Comparison of ENCODE assay signal across 8 cellular contexts in the genomic region with DNA sequence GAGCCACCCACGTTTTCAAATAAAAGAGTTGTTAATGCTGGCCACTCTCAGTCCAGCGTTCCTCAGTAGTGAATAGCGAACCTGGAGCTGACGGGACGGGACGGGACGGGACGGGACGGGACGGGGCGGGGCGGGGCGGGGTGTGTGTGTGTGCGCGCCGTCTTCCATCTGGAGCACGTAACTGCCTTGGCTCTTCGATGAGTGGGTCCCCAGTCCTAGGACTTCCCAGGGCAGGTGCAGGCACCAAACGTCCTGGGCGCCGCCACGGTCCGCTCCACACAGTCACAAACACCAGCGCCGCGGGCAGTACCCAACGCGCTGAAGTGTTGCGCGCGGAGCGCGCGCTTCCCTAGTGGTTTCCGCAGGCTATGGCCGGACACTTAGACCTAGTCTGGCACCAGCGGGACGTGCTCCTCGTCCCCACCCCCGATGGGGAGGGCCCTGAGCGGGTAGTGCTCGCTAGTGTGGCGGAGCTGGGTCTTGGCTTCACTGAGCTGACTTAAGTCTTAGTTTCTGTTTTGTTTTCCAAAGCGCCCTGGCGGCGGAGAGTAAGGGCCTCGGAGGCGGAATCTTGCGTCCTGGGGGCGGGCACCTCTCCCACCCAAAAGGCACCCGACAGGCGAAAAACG. TPM values are rescaled to one million over a fixed set of nuclear protein-coding genes. Genes with fewer than 3 reads are reported as not detected.
A peak's percentile ranks its signal among the peaks of the same experiment; 100 is the strongest.
DNase-seq lines count a peak whose midpoint lies in the region; ATAC-seq, FAIRE-seq and TF ChIP-seq lines count a peak whose summit lies in the region.
"Not testable (repeated sequence)": the region's sequence is repeated elsewhere in the genome, so short reads cannot be mapped to it uniquely, and the experiment has no call there.

No MANE protein-coding gene starts in this region.

- not testable (repeated sequence) for H3K27ac ChIP-seq in A549; RWPE2 (ENCODE audit: poor library complexity, severe bottlenecking)

- H3K4me1 ChIP-seq in A549 (peaks cover 26% of the 10 kb centered on the region), RWPE2 (ENCODE audit: insufficient read depth, poor library complexity, severe bottlenecking) (peaks cover 28% of the 10 kb centered on the region)

- not testable (repeated sequence) for FAIRE-seq in A549 (lab: Jason Lieb, UNC)

- TF ChIP-seq RAD21 in A549 (conservative IDR thresholded peaks at IDR 0.05 in 1 of 2, IDR thresholded peaks at IDR 0.05 in 1 of 2), result not testable (repeated sequence)

- not testable (repeated sequence) for H3K4me3 ChIP-seq in A549; RWPE2 (ENCODE audit: severe bottlenecking)

- CTCF ChIA-PET in A549 (lab: Yijun Ruan, JAX), result not testable (repeated sequence)

- H3K36me3 ChIP-seq in RWPE2 (ENCODE audit: low read depth), result not testable (repeated sequence)

- H3K9me3 Mint-ChIP-seq in effector memory CD8-positive, alpha-beta T cell; naive thymus-derived CD8-positive, alpha-beta T cell: not testable (repeated sequence)

- ATAC-seq in A549, result peak; percentile 62
- peak; percentile 33 for ATAC-seq in GM18909 (IDR thresholded peaks at IDR 0.05; ENCODE audit: poor library complexity, unreplicated experiment)
- ATAC-seq in GM21423 (IDR thresholded peaks at IDR 0.05; ENCODE audit: unreplicated experiment), result peak; percentile 38
- ATAC-seq in HG02763 (IDR thresholded peaks at IDR 0.05; ENCODE audit: unreplicated experiment), result peak; percentile 34
- ATAC-seq in HG03139 (IDR thresholded peaks at IDR 0.05; ENCODE audit: unreplicated experiment), result peak; percentile 30
- peak; percentile 46 for ATAC-seq in RWPE2 (ENCODE audit: low read depth)
- ATAC-seq in effector memory CD8-positive, alpha-beta T cell (replicated peaks), result peak; percentile 71
- ATAC-seq in naive thymus-derived CD8-positive, alpha-beta T cell, result peak; percentile 57 to 61

- H3K36me3 Mint-ChIP-seq in effector memory CD8-positive, alpha-beta T cell (ENCODE audit: insufficient read depth), result not testable (repeated sequence)
- peaks cover 3 to 11% (median 6%) of the 10 kb centered on the region in 3 donors for H3K36me3 Mint-ChIP-seq in naive thymus-derived CD8-positive, alpha-beta T cell

- not testable (repeated sequence) for H3K27me3 Mint-ChIP-seq in effector memory CD8-positive, alpha-beta T cell; naive thymus-derived CD8-positive, alpha-beta T cell

- peaks cover 28 to 30% of the 10 kb centered on the region in 2 donors for H3K4me1 Mint-ChIP-seq in effector memory CD8-positive, alpha-beta T cell (ENCODE audit: low read depth in 2 of 2)
- H3K4me1 Mint-ChIP-seq in naive thymus-derived CD8-positive, alpha-beta T cell, result peaks cover 23 to 34% (median 31%) of the 10 kb centered on the region in 4 donors

- TF ChIP-seq CTCF in A549 (IDR thresholded peaks at IDR 0.05); RWPE2 (IDR thresholded peaks at IDR 0.05; ENCODE audit: poor library complexity, severe bottlenecking): not testable (repeated sequence)

- H3K27ac Mint-ChIP-seq in effector memory CD8-positive, alpha-beta T cell; naive thymus-derived CD8-positive, alpha-beta T cell: not testable (repeated sequence)

- DNase-seq in A549 (ENCODE audit: low read depth in 1 of 2, low spot score in 1 of 2); RWPE2 (ENCODE audit: low spot score); effector memory CD8-positive, alpha-beta T cell; naive thymus-derived CD8-positive, alpha-beta T cell: not testable (repeated sequence)

- not testable (repeated sequence) for TF ChIP-seq EP300 in A549 (IDR thresholded peaks at IDR 0.05)

- POLR2A ChIA-PET in A549 (lab: Yijun Ruan, JAX); naive thymus-derived CD8-positive, alpha-beta T cell (lab: Charles Lee): not testable (repeated sequence)

- H3K4me2 ChIP-seq in A549, result not testable (repeated sequence)

- H3K9me3 ChIP-seq in A549; RWPE2 (ENCODE audit: severe bottlenecking): not testable (repeated sequence)

- no CpG with 5 or more reads among the region's 53 CpGs for WGBS in A549 (ENCODE audit: missing lambda C conversion rate)

- H3K27me3 ChIP-seq in RWPE2 (ENCODE audit: insufficient read depth, poor library complexity, severe bottlenecking), result not testable (repeated sequence)

- not testable (repeated sequence) for H3K4me3 Mint-ChIP-seq in effector memory CD8-positive, alpha-beta T cell; naive thymus-derived CD8-positive, alpha-beta T cell

- TF ChIP-seq POLR2A in A549 (IDR thresholded peaks at IDR 0.05; ENCODE audit: low read length), result not testable (repeated sequence)

RNA-seq across cellular contexts. Expression of a gene that starts 47.7 kb away (rescaled TPM):
- polyA plus RNA-seq in A549 (2011; rRNA removed), result 26.7 and 27.5 TPM in 2 replicates
- 52.7 and 54.8 TPM in 2 replicates for polyA plus RNA-seq in A549 (2012; cell fraction: cytosol; rRNA removed)
- 39.5 and 45.1 TPM in 2 replicates for polyA plus RNA-seq in A549 (2012; cell fraction: nucleus; rRNA removed)
- 22.8 to 25.4 TPM (median 23.7 TPM) in 3 replicates for polyA plus RNA-seq in A549 (2017; fragmentation: RNase III; extraction: RNeasy Plus Mini Kit Qiagen cat#74134 plus additional on column Dnase treatment)
- 2.6 and 2.8 TPM in 2 replicates for polyA minus RNA-seq in A549 (2011; rRNA and poly(A)+ RNA removed)
- total RNA-seq in naive thymus-derived CD8-positive, alpha-beta T cell, result 10 to 100 TPM; 21.1 to 21.6 TPM
- polyA plus RNA-seq in naive thymus-derived CD8-positive, alpha-beta T cell, result 10 to 100 TPM; 19.7 to 34.1 (median 24.3) TPM
